ENCODE assay signal across 1 cellular context in the genomic region with DNA sequence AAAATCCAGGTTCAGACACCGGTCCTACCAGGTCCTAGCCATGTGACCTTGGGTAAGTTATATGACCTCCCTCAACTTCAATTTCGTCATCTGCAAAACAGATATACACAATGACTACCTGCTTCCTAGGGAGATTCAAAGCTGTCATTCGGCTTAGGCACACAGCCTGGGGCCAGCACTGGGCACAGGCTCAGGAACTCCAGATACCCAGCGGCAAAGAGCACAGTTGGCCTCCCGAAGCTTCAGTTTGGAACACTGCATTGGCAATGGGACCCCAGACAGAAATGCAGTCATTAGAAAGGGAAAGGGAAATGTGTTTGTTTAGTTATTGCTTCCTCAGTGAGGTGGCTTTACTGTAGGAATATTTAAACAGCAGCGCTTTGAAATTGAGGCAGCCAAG.
TF ChIP-seq lines count a peak whose summit lies in the region.

No MANE protein-coding gene starts in this region.

TF ChIP-seq in endothelial cell of umbilical vein, 7 proteins besides CTCF, POLR2A, EP300 and RAD21:
- TF ChIP-seq POLR2AphosphoS5 (IDR thresholded peaks at IDR 0.05; ENCODE audit: insufficient read depth, low read depth, low read length) = no peak
- no peak for TF ChIP-seq GATA2 (IDR thresholded peaks at IDR 0.05; ENCODE audit: insufficient read depth, insufficient read length, low read depth, low read length)
- TF ChIP-seq, protein P1, sequence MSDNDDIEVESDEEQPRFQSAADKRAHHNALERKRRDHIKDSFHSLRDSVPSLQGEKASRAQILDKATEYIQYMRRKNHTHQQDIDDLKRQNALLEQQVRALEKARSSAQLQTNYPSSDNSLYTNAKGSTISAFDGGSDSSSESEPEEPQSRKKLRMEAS (IDR thresholded peaks at IDR 0.05; ENCODE audit: insufficient read depth, insufficient read length) = no peak
- TF ChIP-seq MYC (IDR thresholded peaks at IDR 0.05; ENCODE audit: low read depth, low read length) = no peak
- TF ChIP-seq EZH2 (IDR thresholded peaks at IDR 0.05; ENCODE audit: borderline replicate concordance, low read depth, low read length, severe bottlenecking) = no peak
- TF ChIP-seq JUN (IDR thresholded peaks at IDR 0.05; ENCODE audit: borderline replicate concordance, insufficient read depth, insufficient read length, low read depth) = no peak
- no peak for TF ChIP-seq FOS (IDR thresholded peaks at IDR 0.05; ENCODE audit: borderline replicate concordance, insufficient read depth, low read length)
